16 cellular contexts compared by ENCODE assay signal in the genomic region with DNA sequence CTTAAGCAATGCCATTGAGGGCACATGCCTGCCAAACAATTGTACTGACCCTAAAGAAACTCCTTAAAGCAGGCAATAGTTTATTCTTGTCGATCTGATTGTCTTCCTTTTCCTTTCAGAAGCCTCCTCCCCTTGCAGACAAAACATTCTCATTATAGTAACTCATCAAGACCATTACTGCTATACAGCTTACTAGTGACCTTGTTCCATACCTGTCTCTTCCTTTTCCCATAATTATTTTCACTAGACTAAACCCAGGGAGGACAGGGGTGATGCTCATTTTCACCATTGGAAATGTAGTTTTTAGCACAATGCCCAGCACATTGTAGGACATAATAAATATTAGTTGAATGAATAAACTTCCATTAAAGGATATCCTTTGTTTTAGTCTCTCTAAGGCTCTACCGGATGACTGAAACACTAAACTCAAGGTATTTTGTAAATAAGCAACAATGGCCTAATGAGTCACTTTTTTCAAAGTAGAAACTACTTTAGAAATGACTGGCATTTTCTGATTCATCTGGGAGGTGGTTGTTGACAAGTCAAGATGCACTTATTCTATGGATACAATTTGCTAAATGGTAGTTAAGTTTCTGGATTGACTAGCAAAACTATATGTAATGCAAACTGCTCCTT. TPM values are rescaled to one million over a fixed set of nuclear protein-coding genes. Genes with fewer than 3 reads are reported as not detected.
DNase-seq lines count a peak whose midpoint lies in the region; ATAC-seq and TF ChIP-seq lines count a peak whose summit lies in the region.
"Had no signal": no experiment of that assay in that cellular context is flagged by ENCODE, and none has a peak within 500 bp of the region (broad histone marks: within the 10 kb centered on the region; RNA-seq: fewer than 3 reads in every experiment).

No MANE protein-coding gene starts in this region.

- no peaks in the 10 kb centered on the region for H3K79me2 ChIP-seq in OCI-LY7 (ENCODE audit: insufficient read depth, low read depth, low read length)
- H3K79me2 ChIP-seq: hepatocyte had no signal

- H3K27ac ChIP-seq in lower lobe of right lung (peak overlapping the region; percentile 16), OCI-LY7 (ENCODE audit: low read depth, low read length, poor library complexity, severe bottlenecking) (no peak overlapping the region), vagina (no peak overlapping the region)
- H3K27ac ChIP-seq: hepatocyte, Peyer's patch, suprapubic skin had no signal

- H3K4me1 ChIP-seq in lower lobe of right lung (no peaks in the 10 kb centered on the region), OCI-LY7 (ENCODE audit: insufficient read depth, low read length, poor library complexity, severe bottlenecking) (no peaks in the 10 kb centered on the region), vagina (no peaks in the 10 kb centered on the region)
- H3K4me1 ChIP-seq: Peyer's patch, suprapubic skin had no signal

- DNase-seq in lower lobe of right lung = no peak
- DNase-seq in NCI-H510A (lab: John Stamatoyannopoulos, UW) = no peak
- DNase-seq in OCI-LY7 (ENCODE audit: low spot score) = no peak
- no peak for DNase-seq in vagina (ENCODE audit: extremely low spot score in 2 of 2)
- DNase-seq: central memory CD4-positive, alpha-beta T cell; left cardiac atrium; NCI-H446; Peyer's patch had no signal

- H3K27me3 Mint-ChIP-seq in activated T-helper 17 cell treated with anti-CD3 and anti-CD28 coated beads, Interleukin-2, amount 50 U/mL, for 72 hours = peaks cover 40% of the 10 kb centered on the region

- H3K27me3 ChIP-seq in lower lobe of right lung (ENCODE audit: low read depth) = no peaks in the 10 kb centered on the region
- no peaks in the 10 kb centered on the region for H3K27me3 ChIP-seq in vagina
- H3K27me3 ChIP-seq: hepatocyte, Peyer's patch had no signal

- no peak overlapping the region for H3K27ac Mint-ChIP-seq in activated T-helper 17 cell treated with anti-CD3 and anti-CD28 coated beads, Interleukin-2, amount 50 U/mL, for 72 hours
- H3K27ac Mint-ChIP-seq: activated naive CD8-positive, alpha-beta T cell; IgD-negative memory B cell had no signal

- BruUV-seq in OCI-LY7 (replicated peaks; lab: Mats Ljungman, UMichigan) = no TSS peak

- H2AFZ ChIP-seq in OCI-LY7 (ENCODE audit: low read length) = no peak overlapping the region
- H2AFZ ChIP-seq: hepatocyte had no signal

- POLR2A ChIA-PET in OCI-LY7 (lab: Charles Lee) = no interaction called here

- H3K4me3 Mint-ChIP-seq in activated T-helper 17 cell treated with anti-CD3 and anti-CD28 coated beads, Interleukin-2, amount 50 U/mL, for 72 hours = no peak overlapping the region
- H3K4me3 Mint-ChIP-seq: activated naive CD8-positive, alpha-beta T cell; IgD-negative memory B cell had no signal

- TF ChIP-seq CTCF in lower lobe of right lung (IDR thresholded peaks at IDR 0.05) (no peak), OCI-LY7 (conservative IDR thresholded peaks at IDR 0.05; ENCODE audit: low read length) (no peak), vagina (IDR thresholded peaks at IDR 0.05) (no peak)

- H3K9me3 ChIP-seq in lower lobe of right lung (no peaks in the 10 kb centered on the region), OCI-LY7 (ENCODE audit: low read length) (no peaks in the 10 kb centered on the region), vagina (no peaks in the 10 kb centered on the region)
- H3K9me3 ChIP-seq: Peyer's patch, suprapubic skin had no signal

- H3K36me3 ChIP-seq in lower lobe of right lung (no peaks in the 10 kb centered on the region), OCI-LY7 (ENCODE audit: insufficient read depth, low read length) (no peaks in the 10 kb centered on the region), vagina (no peaks in the 10 kb centered on the region)
- H3K36me3 ChIP-seq: Peyer's patch, suprapubic skin had no signal

- ATAC-seq in GM19351 (IDR thresholded peaks at IDR 0.05; ENCODE audit: unreplicated experiment) (peak; percentile 66), HG03196 (IDR thresholded peaks at IDR 0.05; ENCODE audit: unreplicated experiment) (peak; percentile 83), lower lobe of right lung (no peak), HG02642 (IDR thresholded peaks at IDR 0.05; ENCODE audit: poor library complexity, unreplicated experiment) (no peak)
- ATAC-seq in activated T-helper 17 cell treated with anti-CD3 and anti-CD28 coated beads, Interleukin-2, amount 50 U/mL, for 72 hours (replicated peaks) = peak; percentile 90
- ATAC-seq: left cardiac atrium had no signal

- TF ChIP-seq POLR2A in vagina (IDR thresholded peaks at IDR 0.05) = no peak

- no peak overlapping the region for H3K4me2 ChIP-seq in OCI-LY7 (ENCODE audit: low read length)
- H3K4me2 ChIP-seq: hepatocyte had no signal

- H4K20me1 ChIP-seq in OCI-LY7 (ENCODE audit: insufficient read depth, low read length) = no peaks in the 10 kb centered on the region

- no peak overlapping the region for H3K4me3 ChIP-seq in lower lobe of right lung
- no peak overlapping the region for H3K4me3 ChIP-seq in OCI-LY7 (ENCODE audit: low read depth, low read length, poor library complexity, severe bottlenecking)
- no peak overlapping the region for H3K4me3 ChIP-seq in vagina
- H3K4me3 ChIP-seq: hepatocyte, Peyer's patch, suprapubic skin had no signal

- no peaks in the 10 kb centered on the region for H3K4me1 Mint-ChIP-seq in activated T-helper 17 cell treated with anti-CD3 and anti-CD28 coated beads, Interleukin-2, amount 50 U/mL, for 72 hours
- H3K4me1 Mint-ChIP-seq: IgD-negative memory B cell had no signal

- intact Hi-C loops in lower lobe of right lung (cut with DNase I) (no loop called here), OCI-LY7 (cut with micrococcal nuclease; ENCODE audit: unreplicated experiment) (no loop called here), vagina (cut with DNase I) (no loop called here)

- H3K9me2 ChIP-seq in OCI-LY7 (ENCODE audit: insufficient read depth, low read length) = no peaks in the 10 kb centered on the region

- no peaks in the 10 kb centered on the region for H3K36me3 Mint-ChIP-seq in activated T-helper 17 cell treated with anti-CD3 and anti-CD28 coated beads, Interleukin-2, amount 50 U/mL, for 72 hours (ENCODE audit: low read depth)

- peaks cover 9% of the 10 kb centered on the region for H3K9me3 Mint-ChIP-seq in activated T-helper 17 cell treated with anti-CD3 and anti-CD28 coated beads, Interleukin-2, amount 50 U/mL, for 72 hours

- CTCF ChIA-PET in OCI-LY7 (lab: Charles Lee; ENCODE audit: unreplicated experiment) = no interaction called here

RNA-seq across cellular contexts. Expression of a gene that starts 9.3 kb away (rescaled TPM):
- total RNA-seq in activated T-helper 17 cell treated with anti-CD3 and anti-CD28 coated beads, Interleukin-2, amount 50 U/mL, for 72 hours = 10 to 100 TPM; 13.4 to 16.6 TPM
- total RNA-seq in lower lobe of right lung (19.6 TPM), OCI-LY7 (2022) (20.4 and 21.0 TPM in 2 replicates), vagina (29.5 TPM)
- 26.4 and 26.6 TPM in 2 replicates for total RNA-seq in OCI-LY7 (2014; rRNA removed; shearing (Covaris generic))

RNA-seq across cellular contexts. Expression of a gene that starts 45.8 kb away (rescaled TPM):
- 10 to 100 TPM in 1 of 2 donors, 1 to 10 TPM in 1; 6.0 to 14.3 TPM for total RNA-seq in activated T-helper 17 cell treated with anti-CD3 and anti-CD28 coated beads, Interleukin-2, amount 50 U/mL, for 72 hours
- total RNA-seq in lower lobe of right lung (10.4 TPM), OCI-LY7 (2022) (6.0 and 6.5 TPM in 2 replicates), vagina (3.2 TPM)
- total RNA-seq in OCI-LY7 (2014; rRNA removed; shearing (Covaris generic)) = 6.4 and 10.3 TPM in 2 replicates

RNA-seq across cellular contexts. Expression of a gene that starts 46.1 kb away (rescaled TPM):
- 10 to 100 TPM; 24.0 to 37.0 TPM for total RNA-seq in activated T-helper 17 cell treated with anti-CD3 and anti-CD28 coated beads, Interleukin-2, amount 50 U/mL, for 72 hours
- 27.6 TPM for total RNA-seq in lower lobe of right lung
- total RNA-seq in OCI-LY7 (2014; rRNA removed; shearing (Covaris generic)) = 42.1 and 51.1 TPM in 2 replicates
- 44.8 and 49.5 TPM in 2 replicates for total RNA-seq in OCI-LY7 (2022)
- total RNA-seq in vagina = 36.8 TPM

Comparison
In these comparisons a context has a peak if more than half of its experiments do, and no peak if none do; other contexts are left out.
1. ATAC-seq: peak in GM19351 (single experiment), HG03196 (single experiment) and activated T-helper 17 cell treated with anti-CD3 and anti-CD28 coated beads, Interleukin-2, amount 50 U/mL, for 72 hours (single experiment); none in lower lobe of right lung (0 of 2) and HG02642 (single experiment).